In the genomic region with DNA sequence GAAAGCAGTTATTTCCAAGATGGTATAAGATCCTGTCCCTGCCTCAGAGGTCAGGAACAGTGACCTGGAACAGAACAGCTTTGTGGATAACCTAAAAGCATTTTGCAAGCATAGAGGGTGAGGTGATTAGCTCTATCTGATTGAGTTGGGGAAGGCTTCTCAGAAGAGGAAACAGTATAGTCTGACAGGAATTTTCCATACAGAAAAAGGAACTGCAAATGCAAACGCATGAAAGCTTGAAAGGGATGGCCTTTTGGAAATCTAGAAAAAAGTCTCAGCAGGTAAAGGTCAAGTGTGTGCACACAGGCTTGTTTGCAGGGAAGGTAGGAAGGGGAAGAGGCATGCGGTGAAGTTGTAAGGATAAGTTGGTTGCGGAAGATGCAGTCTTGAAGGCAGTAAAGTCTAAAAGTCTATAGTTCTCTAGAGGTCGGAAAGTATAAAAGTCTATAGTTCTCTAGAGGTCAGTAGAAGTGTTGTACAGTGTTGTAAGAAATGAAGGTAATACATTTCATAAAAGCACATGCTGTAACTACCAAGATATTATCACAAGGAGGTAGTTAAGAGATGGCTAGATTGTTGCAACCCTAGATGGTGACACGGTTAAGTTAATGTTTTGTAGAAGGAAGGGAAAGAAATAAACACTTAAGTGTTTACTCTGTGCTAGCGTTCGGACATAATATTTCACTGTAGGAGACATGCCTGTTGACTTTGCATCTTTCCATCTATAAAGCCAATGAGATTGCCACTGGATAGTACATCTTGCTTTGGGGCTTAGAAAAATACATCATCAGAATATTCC, we compare ENCODE assay signal across 1 cellular context.
TF ChIP-seq lines count a peak whose summit lies in the region.

No MANE protein-coding gene starts in this region.

TF ChIP-seq in HepG2, 621 proteins besides CTCF, POLR2A, EP300 and RAD21:
- TF ChIP-seq NFATC3 (CRISPR knock-in tag; IDR thresholded peaks at IDR 0.05) = no peak
